12 cellular contexts compared by ENCODE assay signal in the genomic region with DNA sequence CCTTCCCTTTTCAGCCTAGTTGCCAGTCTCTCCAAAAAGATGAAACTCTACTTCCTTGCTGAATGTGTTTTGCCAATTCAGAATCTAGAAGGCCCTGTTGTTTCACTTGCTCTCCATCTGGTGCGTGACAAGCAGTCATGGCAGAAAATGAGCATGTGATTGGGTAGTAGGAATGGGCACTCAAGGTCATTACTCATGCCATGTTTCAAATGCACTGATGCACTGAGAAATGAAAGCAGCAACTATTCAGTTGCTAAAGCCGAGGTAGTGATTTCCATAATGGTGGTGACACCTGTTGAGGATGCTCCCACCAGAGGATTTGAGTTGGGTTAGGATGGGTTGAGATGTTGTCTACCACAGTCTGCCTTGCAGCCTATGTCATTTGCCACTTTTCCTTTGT. TPM values are rescaled to one million over a fixed set of nuclear protein-coding genes. Genes with fewer than 3 reads are reported as not detected.
DNase-seq lines count a peak whose midpoint lies in the region; ATAC-seq and TF ChIP-seq lines count a peak whose summit lies in the region.
"Had no signal": no experiment of that assay in that cellular context is flagged by ENCODE, and none has a peak within 500 bp of the region (broad histone marks: within the 10 kb centered on the region; RNA-seq: fewer than 3 reads in every experiment).

No MANE protein-coding gene starts in this region.

- no peak overlapping the region for H3K4me3 ChIP-seq in hepatocyte

- no peaks in the 10 kb centered on the region for H3K27me3 ChIP-seq in hepatocyte

- peak; percentile 31 for ATAC-seq in GM18870 (IDR thresholded peaks at IDR 0.05; ENCODE audit: unreplicated experiment)
- peak; percentile 45 for ATAC-seq in GM21717 (IDR thresholded peaks at IDR 0.05; ENCODE audit: unreplicated experiment)
- ATAC-seq in HG03378 (IDR thresholded peaks at IDR 0.05; ENCODE audit: unreplicated experiment) = peak; percentile 31
- no peak for ATAC-seq in memory B cell (ENCODE audit: low read depth)
- ATAC-seq in Right ventricle myocardium superior (ENCODE audit: poor library complexity) = no peak

- intact Hi-C loops in Right ventricle myocardium superior (cut with DNase I) = no loop called here

- no peak overlapping the region for H3K4me2 ChIP-seq in hepatocyte

- no peak for TF ChIP-seq CTCF in hepatocyte (IDR thresholded peaks at IDR 0.05; ENCODE audit: poor library complexity)

- no peak overlapping the region for H3K4me3 Mint-ChIP-seq in memory B cell
- H3K4me3 Mint-ChIP-seq: type B pancreatic cell had no signal

- H3K9me3 ChIP-seq in hepatocyte (ENCODE audit: low read depth) = no peaks in the 10 kb centered on the region
- H3K9me3 ChIP-seq: Caco-2 had no signal

- no peaks in the 10 kb centered on the region for H3K9me2 ChIP-seq in hepatocyte (replicated peaks; ENCODE audit: insufficient read depth)

- H3K4me1 ChIP-seq in hepatocyte (ENCODE audit: insufficient read depth) = peaks cover 8% of the 10 kb centered on the region
- H3K4me1 ChIP-seq: Caco-2 had no signal

- no peaks in the 10 kb centered on the region for H3K27me3 Mint-ChIP-seq in memory B cell
- H3K27me3 Mint-ChIP-seq: type B pancreatic cell had no signal

- no peak for DNase-seq in memory B cell (ENCODE audit: low spot score in 2 of 2)
- DNase-seq in hepatocyte (ENCODE audit: low spot score) = no peak
- no peak for DNase-seq in SK-N-DZ (ENCODE audit: low spot score)
- DNase-seq in foreskin melanocyte = no peak
- no peak for DNase-seq in Right ventricle myocardium superior
- DNase-seq: Caco-2; SHP77 treated with DMSO at 0.1 percent for 48 hours; stimulated activated CD4-positive, alpha-beta T cell treated with anti-CD3 and anti-CD28 coated beads, Interleukin-2, amount 100 ng/mL, for 24 hours had no signal

- no peak overlapping the region for H3K27ac ChIP-seq in hepatocyte

- H3K4me1 Mint-ChIP-seq in memory B cell = peaks cover 36% of the 10 kb centered on the region

- H2AFZ ChIP-seq in hepatocyte = no peak overlapping the region

- H3K27ac Mint-ChIP-seq in memory B cell = peak overlapping the region; percentile 95
- H3K27ac Mint-ChIP-seq: type B pancreatic cell had no signal

- WGBS in hepatocyte (ENCODE audit: low lambda C conversion rate, missing lambda C conversion rate) = 98% methylated on average over 2 of the region's 2 CpGs

- no peaks in the 10 kb centered on the region for H3K9me3 Mint-ChIP-seq in memory B cell
- H3K9me3 Mint-ChIP-seq: type B pancreatic cell had no signal

- peaks cover 2% of the 10 kb centered on the region for H3K36me3 Mint-ChIP-seq in memory B cell
- H3K36me3 Mint-ChIP-seq: type B pancreatic cell had no signal

- no peaks in the 10 kb centered on the region for H4K20me1 ChIP-seq in hepatocyte (ENCODE audit: insufficient read depth, poor library complexity, severe bottlenecking)

- H3K79me2 ChIP-seq in hepatocyte = no peaks in the 10 kb centered on the region

- H3K36me3 ChIP-seq in hepatocyte (replicated peaks; ENCODE audit: insufficient read depth, low read depth) = no peaks in the 10 kb centered on the region

RNA-seq across cellular contexts. Expression of gene ZBTB38, which starts 12.7 kb away (rescaled TPM):
- total RNA-seq in hepatocyte (122 and 140 TPM in 2 replicates), Right ventricle myocardium superior (89.6 TPM)
- polyA plus RNA-seq in hepatocyte = 31.6 and 32.7 TPM in 2 replicates
- 4.7 and 8.1 TPM in 2 replicates for polyA plus RNA-seq in SK-N-DZ (2014; cell fraction: cytosol; rRNA removed)
- polyA plus RNA-seq in SK-N-DZ (2014; cell fraction: nucleus; rRNA removed) = 4.0 and 4.3 TPM in 2 replicates

Comparison
In these comparisons a context has a peak if more than half of its experiments do, and no peak if none do; other contexts are left out.
1. ATAC-seq: peak in GM18870 (single experiment), GM21717 (single experiment) and HG03378 (single experiment); none in memory B cell (single experiment) and Right ventricle myocardium superior (single experiment).